ENCODE assay signal across 19 cellular contexts in genomic region chr4:150327262-150327780, GRCh38.
DNase-seq lines count a peak whose midpoint lies in the region; ATAC-seq, FAIRE-seq and TF ChIP-seq lines count a peak whose summit lies in the region.
"Had no signal": no experiment of that assay in that cellular context is flagged by ENCODE, and none has a peak within 500 bp of the region (broad histone marks: within the 10 kb centered on the region; RNA-seq: fewer than 3 reads in every experiment).

No MANE protein-coding gene starts in this region.

- H3K4me3 ChIP-seq in HepG2 (replicated peaks in 1 of 3; ENCODE audit: insufficient read depth in 1 of 3, low read depth in 2 of 3, low read length in 3 of 3) (no peak overlapping the region), right lobe of liver (no peak overlapping the region), mesendoderm (ENCODE audit: low read length) (no peak overlapping the region)
- H3K4me3 ChIP-seq: BLaER1 treated with 17β-estradiol and CSF1 and Interleukin-3, amounts not matched to agents 10 nM and 100 nM; SJCRH30 had no signal

- H3K4me2 ChIP-seq in HepG2 (ENCODE audit: low read depth, low read length) (no peak overlapping the region), mesendoderm (ENCODE audit: low read length) (no peak overlapping the region)
- H3K4me2 ChIP-seq: BLaER1 treated with 17β-estradiol and CSF1 and Interleukin-3, amounts not matched to agents 10 nM and 100 nM had no signal

- no peak overlapping the region for H2AK5ac ChIP-seq in mesendoderm (ENCODE audit: low read length)

- H3K36me3 ChIP-seq in HepG2 (replicated peaks in 1 of 2; ENCODE audit: control insufficient read depth in 1 of 2, insufficient read depth in 2 of 2, low read length in 2 of 2) (no peaks in the 10 kb centered on the region; a peak in 1 of 5 replicates), right lobe of liver (no peaks in the 10 kb centered on the region), mesendoderm (ENCODE audit: control insufficient read depth, insufficient read depth, low read length) (no peaks in the 10 kb centered on the region)
- H3K36me3 ChIP-seq: SJCRH30 had no signal

- POLR2A ChIA-PET in HepG2 (lab: Yijun Ruan, JAX), result no interaction called here

- no peak overlapping the region for H3K56ac ChIP-seq in mesendoderm (ENCODE audit: low read length)

- ATAC-seq in HepG2, result peak; percentile 24; the same call in 1 of the 3 replicates
- ATAC-seq in right lobe of liver, result no peak
- ATAC-seq in activated naive CD4-positive, alpha-beta T cell treated with anti-CD3 and anti-CD28 coated beads, Interleukin-2, amount 50 U/mL, for 72 hours, result no peak
- ATAC-seq: CD8-positive, alpha-beta T cell; PC-3 had no signal

- no TSS peak for BruUV-seq in HepG2 (replicated peaks; lab: Mats Ljungman, UMichigan)

- H3K27ac ChIP-seq in HepG2 (ENCODE audit: extremely low read length, insufficient read depth, low read length) (no peak overlapping the region), right lobe of liver (no peak overlapping the region), mesendoderm (ENCODE audit: low read depth, low read length) (no peak overlapping the region)
- H3K27ac ChIP-seq: BLaER1 treated with 17β-estradiol and CSF1 and Interleukin-3, amounts not matched to agents 10 nM and 100 nM; RWPE1; SJCRH30 had no signal

- WGBS in HepG2 (ENCODE audit: low lambda C conversion rate), result 81% methylated on average over 2 of the region's 3 CpGs
- 81% methylated on average over 2 of the region's 3 CpGs for WGBS in right lobe of liver (ENCODE audit: insufficient coverage, low coverage, low lambda C conversion rate, missing lambda C conversion rate)
- no CpG with 5 or more reads among the region's 3 CpGs for WGBS in mesendoderm (ENCODE audit: extremely low coverage, insufficient coverage, low lambda C conversion rate)

- in situ Hi-C loops in HepG2 (cut with HindIII; ENCODE audit: extremely low pct_ligation_motif_present, low pct_unique_long_range_greater_than_20kb), result no loop called here

- no peak overlapping the region for H4K8ac ChIP-seq in mesendoderm (ENCODE audit: low read depth, low read length)

- no peak overlapping the region for H3K4ac ChIP-seq in mesendoderm (ENCODE audit: low read depth, low read length)

- H3K79me2 ChIP-seq in HepG2 (ENCODE audit: insufficient read depth, low read length) (no peaks in the 10 kb centered on the region), mesendoderm (ENCODE audit: control insufficient read depth, insufficient read depth, low read length) (no peaks in the 10 kb centered on the region)

- H3K4me1 ChIP-seq in HepG2 (ENCODE audit: insufficient read depth, low read length), result no peaks in the 10 kb centered on the region
- H3K4me1 ChIP-seq in right lobe of liver, result no peaks in the 10 kb centered on the region
- peaks cover 2% of the 10 kb centered on the region for H3K4me1 ChIP-seq in mesendoderm (ENCODE audit: control insufficient read depth, low read depth, low read length)
- H3K4me1 ChIP-seq: BLaER1 treated with 17β-estradiol and CSF1 and Interleukin-3, amounts not matched to agents 10 nM and 100 nM had no signal

- peaks cover 0 to 5% of the 10 kb centered on the region in 2 donors for H3K36me3 Mint-ChIP-seq in activated naive CD4-positive, alpha-beta T cell treated with anti-CD3 and anti-CD28 coated beads, Interleukin-2, amount 50 U/mL, for 72 hours

- H3K27ac Mint-ChIP-seq in activated naive CD4-positive, alpha-beta T cell treated with anti-CD3 and anti-CD28 coated beads, Interleukin-2, amount 50 U/mL, for 72 hours, result no peak overlapping the region
- H3K27ac Mint-ChIP-seq: CD8-positive, alpha-beta T cell had no signal

- no peak for DNase-seq in HepG2 (ENCODE audit: low spot score)
- no peak for DNase-seq in right lobe of liver
- peak; percentile 74 for DNase-seq in OCI-M1 (lab: John Stamatoyannopoulos, UW)
- peak; percentile 86 for DNase-seq in mesendoderm
- no peak for DNase-seq in urothelium cell line (ENCODE audit: low spot score)
- DNase-seq in activated naive CD4-positive, alpha-beta T cell treated with anti-CD3 and anti-CD28 coated beads, Interleukin-2, amount 50 U/mL, for 72 hours (ENCODE audit: low spot score in 2 of 2), result no peak
- no peak for DNase-seq in NCI-H748 treated with DMSO at 0.1 percent for 48 hours (lab: John Stamatoyannopoulos, UW)
- DNase-seq: Calu3; CD8-positive, alpha-beta T cell; NCI-H1092; NCI-H2081; NCI-H2171 treated with DMSO at 0.1 percent for 48 hours; NCI-H446 treated with DMSO at 0.1 percent for 48 hours; NCI-H69; PC-3; SJCRH30 had no signal

- intact Hi-C loops in HepG2 (cut with micrococcal nuclease; ENCODE audit: unreplicated experiment) (no loop called here), right lobe of liver (cut with DNase I) (no loop called here)

- no peak overlapping the region for H2BK15ac ChIP-seq in mesendoderm (replicated peaks; ENCODE audit: low read depth)

- TF ChIP-seq CTCF in HepG2 (CRISPR knock-in tag; IDR thresholded peaks at IDR 0.05) (no peak), right lobe of liver (IDR thresholded peaks at IDR 0.05) (no peak)

- H3K9me3 Mint-ChIP-seq in activated naive CD4-positive, alpha-beta T cell treated with anti-CD3 and anti-CD28 coated beads, Interleukin-2, amount 50 U/mL, for 72 hours, result no peaks in the 10 kb centered on the region
- H3K9me3 Mint-ChIP-seq: CD8-positive, alpha-beta T cell had no signal

- CTCF ChIA-PET in HepG2 (lab: Yijun Ruan, JAX; ENCODE audit: low intra/inter-chr PET ratio, low total read pairs), result no interaction called here

- no peak overlapping the region for H2BK120ac ChIP-seq in mesendoderm (ENCODE audit: low read depth, low read length)

- TF ChIP-seq RAD21 in HepG2 (CRISPR knock-in tag; IDR thresholded peaks at IDR 0.05), result no peak

- FAIRE-seq in HepG2 (lab: Jason Lieb, UNC), result no peak
- FAIRE-seq in urothelium cell line (lab: Jason Lieb, UNC), result peak; percentile 52
- FAIRE-seq: H1 had no signal

- no peaks in the 10 kb centered on the region for H3K27me3 ChIP-seq in HepG2 (ENCODE audit: control insufficient read depth in 1 of 2, insufficient read depth in 2 of 2, low read length in 2 of 2)
- H3K27me3 ChIP-seq in right lobe of liver, result no peaks in the 10 kb centered on the region
- H3K27me3 ChIP-seq in mesendoderm (ENCODE audit: insufficient read depth, low read length, poor library complexity), result no peaks in the 10 kb centered on the region
- H3K27me3 ChIP-seq: BLaER1 treated with 17β-estradiol and CSF1 and Interleukin-3, amounts not matched to agents 10 nM and 100 nM; SJCRH30 had no signal

- TF ChIP-seq EP300 in HepG2 (IDR thresholded peaks at IDR 0.05; ENCODE audit: low read depth in 2 of 2, low read length in 2 of 2), result no peak
- no peak for TF ChIP-seq EP300 in HepG2 (CRISPR knock-in tag; IDR thresholded peaks at IDR 0.05; ENCODE audit: borderline replicate concordance)

- no peaks in the 10 kb centered on the region for H3K79me1 ChIP-seq in mesendoderm (ENCODE audit: low read length)

- no peak overlapping the region for H3K23ac ChIP-seq in mesendoderm (ENCODE audit: low read length)

- no peak for TF ChIP-seq POLR2A in HepG2 (IDR thresholded peaks at IDR 0.05; ENCODE audit: insufficient read depth in 1 of 2, low read depth in 2 of 2, low read length in 2 of 2)
- no peak for TF ChIP-seq POLR2A in right lobe of liver (IDR thresholded peaks at IDR 0.05)

- H2AFZ ChIP-seq in HepG2 (ENCODE audit: low read length), result no peak overlapping the region

- no peak overlapping the region for H3K18ac ChIP-seq in mesendoderm (ENCODE audit: low read length)

- H2BK5ac ChIP-seq in mesendoderm (ENCODE audit: low read length), result no peak overlapping the region

- H4K20me1 ChIP-seq in HepG2 (ENCODE audit: insufficient read depth, low read length), result no peaks in the 10 kb centered on the region

- no peak overlapping the region for H4K5ac ChIP-seq in mesendoderm (ENCODE audit: low read length)

- H3K9ac ChIP-seq in HepG2 (ENCODE audit: insufficient read depth, low read depth, low read length), result no peak overlapping the region
- H3K9ac ChIP-seq in mesendoderm (ENCODE audit: low read length), result no peak overlapping the region
- H3K9ac ChIP-seq: BLaER1 treated with 17β-estradiol and CSF1 and Interleukin-3, amounts not matched to agents 10 nM and 100 nM had no signal

- H3K9me3 ChIP-seq in HepG2 (ENCODE audit: low read length) (no peaks in the 10 kb centered on the region), right lobe of liver (no peaks in the 10 kb centered on the region)
- H3K9me3 ChIP-seq: BLaER1 treated with 17β-estradiol and CSF1 and Interleukin-3, amounts not matched to agents 10 nM and 100 nM; SJCRH30 had no signal

TF ChIP-seq in HepG2, 621 proteins besides CTCF, POLR2A, EP300 and RAD21:
- TF ChIP-seq ZNF136 (CRISPR knock-in tag; IDR thresholded peaks at IDR 0.05; ENCODE audit: low read depth) (no peak), MIER2 (CRISPR knock-in tag; IDR thresholded peaks at IDR 0.05) (no peak), ZNF382 (CRISPR knock-in tag; IDR thresholded peaks at IDR 0.05; ENCODE audit: borderline replicate concordance) (no peak), HIC2 (CRISPR knock-in tag; IDR thresholded peaks at IDR 0.05; ENCODE audit: low read depth) (no peak), U2AF2 (IDR thresholded peaks at IDR 0.05; ENCODE audit: low read depth, low read length) (no peak), MTF2 (CRISPR knock-in tag; IDR thresholded peaks at IDR 0.05; ENCODE audit: borderline replicate concordance) (no peak), SNAI1 (CRISPR knock-in tag; IDR thresholded peaks at IDR 0.05; ENCODE audit: borderline replicate concordance) (no peak)

Comparison
In these comparisons a context has a peak if more than half of its experiments do, and no peak if none do; other contexts are left out.
1. DNase-seq: peak in OCI-M1 (single experiment) and mesendoderm (single experiment); none in HepG2 (single experiment), right lobe of liver (0 of 3), urothelium cell line (single experiment), activated naive CD4-positive, alpha-beta T cell treated with anti-CD3 and anti-CD28 coated beads, Interleukin-2, amount 50 U/mL, for 72 hours (0 of 2) and NCI-H748 treated with DMSO at 0.1 percent for 48 hours (single experiment).